ENCODE assay signal across 29 cellular contexts in the genomic region with DNA sequence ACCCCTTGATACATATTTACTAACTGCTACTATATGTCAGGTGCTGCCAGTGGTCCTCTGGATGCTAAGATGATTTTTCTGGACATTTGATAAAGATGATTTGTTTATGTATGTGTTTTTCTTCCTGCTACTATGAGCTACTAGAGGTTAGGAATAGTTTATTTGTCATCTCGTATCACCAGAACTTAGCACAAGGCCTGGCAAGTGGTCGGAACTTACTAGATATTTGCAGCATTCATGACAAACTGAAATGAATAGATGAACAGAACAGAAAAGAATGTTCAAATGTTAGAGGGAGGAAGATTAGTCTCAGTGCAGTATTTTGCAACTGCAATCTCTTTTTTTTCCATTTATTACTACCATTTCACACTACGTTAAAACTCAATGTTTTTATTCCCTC.
"Had no signal": no experiment of that assay in that cellular context is flagged by ENCODE, and none has a peak within 500 bp of the region (broad histone marks: within the 10 kb centered on the region; RNA-seq: fewer than 3 reads in every experiment).

No MANE protein-coding gene starts in this region.

- H3K27me3 ChIP-seq: heart right ventricle, neutrophil, ovary, sigmoid colon, stomach, suprapubic skin, tibial nerve had no signal

- H3K27me3 Mint-ChIP-seq: central memory CD8-positive, alpha-beta T cell; dendritic cell treated with granulocyte-macrophage colony-stimulating factor and Interleukin-4, amounts not matched to agents 40 ng/mL and 50 ng/mL, for 4 days; progenitor cell of endocrine pancreas had no signal

- H3K4me3 ChIP-seq: heart right ventricle, lower lobe of right lung, mucosa of descending colon, ovary, sigmoid colon, stomach, suprapubic skin, tibial nerve had no signal

- H3K9me3 Mint-ChIP-seq: activated CD4-positive, alpha-beta T cell treated with anti-CD3 and anti-CD28 coated beads, Interleukin-2, amount 10 ng/mL, durations not matched to agents 24 days and 14 days; activated CD8-positive, alpha-beta T cell treated with anti-CD3 and anti-CD28 coated beads for 36 hours; activated naive CD4-positive, alpha-beta T cell treated with anti-CD3 and anti-CD28 coated beads, Interleukin-2, amount 50 U/mL, for 24 hours; activated T-helper 2 cell treated with anti-CD3 and anti-CD28 coated beads, Interferon-gamma antibody, Interleukin-2, Interleukin-4, amounts not matched to agents 10 μg/mL and 5 μg/mL and 100 μg/mL, durations not matched to agents 14 hours and 24 hours and 36 hours; central memory CD8-positive, alpha-beta T cell; endodermal cell; nephron; stimulated activated effector memory CD8-positive, alpha-beta T cell treated with anti-CD3 and anti-CD28 coated beads, Interleukin-12 subunit alpha, Interleukin-12 subunit beta, amount 100 ng/mL, for 72 hours had no signal

- H3K4me1 ChIP-seq: foreskin keratinocyte, lower lobe of right lung, stomach, suprapubic skin, tibial nerve had no signal

- H3K4me3 Mint-ChIP-seq: activated CD4-positive, alpha-beta T cell treated with anti-CD3 and anti-CD28 coated beads, Interleukin-2, amount 10 ng/mL, durations not matched to agents 24 days and 14 days; activated CD8-positive, alpha-beta T cell treated with anti-CD3 and anti-CD28 coated beads for 36 hours; activated naive CD4-positive, alpha-beta T cell treated with anti-CD3 and anti-CD28 coated beads, Interleukin-2, amount 50 U/mL, for 24 hours; activated naive CD8-positive, alpha-beta T cell treated with anti-CD3 and anti-CD28 coated beads, Interleukin-2, amount 50 U/mL, for 24 hours; central memory CD8-positive, alpha-beta T cell; dendritic cell treated with granulocyte-macrophage colony-stimulating factor and Interleukin-4, amounts not matched to agents 40 ng/mL and 50 ng/mL, for 4 days; endodermal cell; nephron; stimulated activated effector memory CD8-positive, alpha-beta T cell treated with anti-CD3 and anti-CD28 coated beads, Interleukin-12 subunit alpha, Interleukin-12 subunit beta, amount 100 ng/mL, for 72 hours; T-helper 17 cell had no signal

- DNase-seq: activated CD4-positive, alpha-beta T cell treated with anti-CD3 and anti-CD28 coated beads, Interleukin-2, amount 10 ng/mL, durations not matched to agents 24 days and 14 days; activated CD4-positive, CD25-positive, alpha-beta regulatory T cell treated with anti-CD3 and anti-CD28 coated beads, Interleukin-2, amount 50 U/mL, for 72 hours; activated CD8-positive, alpha-beta T cell treated with anti-CD3 and anti-CD28 coated beads for 36 hours; activated naive CD8-positive, alpha-beta T cell treated with anti-CD3 and anti-CD28 coated beads, Interleukin-2, amount 50 U/mL, for 24 hours; activated T-cell treated with anti-CD3 and anti-CD28 coated beads, Interleukin-2, amount 50 U/mL, for 48 hours; endodermal cell; foreskin keratinocyte; heart right ventricle; lower lobe of right lung; mucosa of descending colon; ovary; retina; sigmoid colon; small intestine; stimulated activated CD4-positive, alpha-beta T cell treated with anti-CD3 and anti-CD28 coated beads, Interleukin-4, amount 100 ng/mL, for 24 hours; stomach; T-helper 17 cell; WERI-Rb-1 had no signal

- H3K27ac ChIP-seq: foreskin keratinocyte, lower lobe of right lung, neutrophil, ovary, sigmoid colon, stomach, suprapubic skin, tibial nerve, WERI-Rb-1 had no signal

- H3K36me3 ChIP-seq: neutrophil, ovary, sigmoid colon, stomach, suprapubic skin, tibial nerve, WERI-Rb-1 had no signal

- H3K4me1 Mint-ChIP-seq: activated CD4-positive, alpha-beta T cell treated with anti-CD3 and anti-CD28 coated beads, Interleukin-2, amount 10 ng/mL, durations not matched to agents 24 days and 14 days; activated naive CD4-positive, alpha-beta T cell treated with anti-CD3 and anti-CD28 coated beads, Interleukin-2, amount 50 U/mL, for 24 hours; activated naive CD8-positive, alpha-beta T cell treated with anti-CD3 and anti-CD28 coated beads, Interleukin-2, amount 50 U/mL, for 24 hours; central memory CD8-positive, alpha-beta T cell; endodermal cell; stimulated activated effector memory CD8-positive, alpha-beta T cell treated with anti-CD3 and anti-CD28 coated beads, Interleukin-12 subunit alpha, Interleukin-12 subunit beta, amount 100 ng/mL, for 72 hours; T-helper 17 cell had no signal

- H3K36me3 Mint-ChIP-seq: activated naive CD4-positive, alpha-beta T cell treated with anti-CD3 and anti-CD28 coated beads, Interleukin-2, amount 50 U/mL, for 24 hours; stimulated activated effector memory CD8-positive, alpha-beta T cell treated with anti-CD3 and anti-CD28 coated beads, Interleukin-12 subunit alpha, Interleukin-12 subunit beta, amount 100 ng/mL, for 72 hours had no signal

- ATAC-seq: activated CD8-positive, alpha-beta T cell treated with anti-CD3 and anti-CD28 coated beads for 36 hours; activated naive CD8-positive, alpha-beta T cell treated with anti-CD3 and anti-CD28 coated beads, Interleukin-2, amount 50 U/mL, for 24 hours; esophagus mucosa; foreskin keratinocyte; lower lobe of right lung; mucosa of descending colon; stimulated activated effector memory CD8-positive, alpha-beta T cell treated with anti-CD3 and anti-CD28 coated beads, Interleukin-12 subunit alpha, Interleukin-12 subunit beta, amount 100 ng/mL, for 72 hours; T-helper 17 cell had no signal

- H3K27ac Mint-ChIP-seq: activated CD4-positive, alpha-beta T cell treated with anti-CD3 and anti-CD28 coated beads, Interleukin-2, amount 10 ng/mL, durations not matched to agents 24 days and 14 days; activated CD8-positive, alpha-beta T cell treated with anti-CD3 and anti-CD28 coated beads for 36 hours; activated naive CD4-positive, alpha-beta T cell treated with anti-CD3 and anti-CD28 coated beads, Interleukin-2, amount 50 U/mL, for 24 hours; activated naive CD8-positive, alpha-beta T cell treated with anti-CD3 and anti-CD28 coated beads, Interleukin-2, amount 50 U/mL, for 24 hours; activated T-helper 2 cell treated with anti-CD3 and anti-CD28 coated beads, Interferon-gamma antibody, Interleukin-2, Interleukin-4, amounts not matched to agents 10 μg/mL and 5 μg/mL and 100 μg/mL, durations not matched to agents 14 hours and 24 hours and 36 hours; dendritic cell treated with granulocyte-macrophage colony-stimulating factor and Interleukin-4, amounts not matched to agents 40 ng/mL and 50 ng/mL, for 4 days; endodermal cell; nephron; progenitor cell of endocrine pancreas; stimulated activated effector memory CD8-positive, alpha-beta T cell treated with anti-CD3 and anti-CD28 coated beads, Interleukin-12 subunit alpha, Interleukin-12 subunit beta, amount 100 ng/mL, for 72 hours; T-helper 17 cell had no signal

- H3K9me3 ChIP-seq: heart right ventricle, lower lobe of right lung, mucosa of descending colon, neutrophil, ovary, sigmoid colon, stomach, suprapubic skin, tibial nerve had no signal
